In genomic region chr4:126572264-126572663, GRCh38 we compare ENCODE assay signal across 1 cellular context.
A peak's percentile ranks its signal among the peaks of the same experiment; 100 is the strongest.
TF ChIP-seq lines count a peak whose summit lies in the region.

No MANE protein-coding gene starts in this region.

TF ChIP-seq in K562, 482 proteins besides CTCF, POLR2A, EP300 and RAD21 (continued from another document):
- TF ChIP-seq TSHZ1 (CRISPR knock-in tag; IDR thresholded peaks at IDR 0.05), result no peak
- peak; percentile 90 for TF ChIP-seq PML (IDR thresholded peaks at IDR 0.05; ENCODE audit: low read length)
- TF ChIP-seq SMARCB1 (IDR thresholded peaks at IDR 0.05; ENCODE audit: insufficient read length, low read depth), result no peak
- no peak for TF ChIP-seq SFPQ (IDR thresholded peaks at IDR 0.05; ENCODE audit: low read depth, low read length)
- no peak for TF ChIP-seq ZBTB5 (IDR thresholded peaks at IDR 0.05)
- no peak for TF ChIP-seq SMAD1 (IDR thresholded peaks at IDR 0.05; ENCODE audit: low read depth, low read length, partially characterized antibody)
- 0 out of 4 replicates have a peak, but pooled peaks of 1 of the 2 experiments have one; percentile 8 for TF ChIP-seq MAZ (CRISPR knock-in tag; conservative IDR thresholded peaks at IDR 0.05 in 1 of 2, IDR thresholded peaks at IDR 0.05 in 1 of 2)
- TF ChIP-seq SMAD3 (CRISPR knock-in tag; conservative IDR thresholded peaks at IDR 0.05), result no peak
- no peak for TF ChIP-seq MECOM (CRISPR knock-in tag; IDR thresholded peaks at IDR 0.05)
- peak; percentile 65; the same call in 1 of the 2 replicates for TF ChIP-seq STAT5A (IDR thresholded peaks at IDR 0.05; ENCODE audit: borderline replicate concordance, low read length)
- peak; percentile 73 for TF ChIP-seq SMARCA4 (IDR thresholded peaks at IDR 0.05)
- no peak for TF ChIP-seq RFX7 (CRISPR knock-in tag; IDR thresholded peaks at IDR 0.05)
- no peak for TF ChIP-seq FOXJ2 (tag; IDR thresholded peaks at IDR 0.05)
- peak; percentile 75 for TF ChIP-seq NCOR1 (IDR thresholded peaks at IDR 0.05)
- no peak for TF ChIP-seq NRF1 (conservative IDR thresholded peaks at IDR 0.05 in 1 of 2, IDR thresholded peaks at IDR 0.05 in 1 of 2)
- TF ChIP-seq PHB2 (IDR thresholded peaks at IDR 0.05; ENCODE audit: low read depth), result 0 out of 2 replicates have a peak, but pooled peaks have one; percentile 48
- TF ChIP-seq MEIS2 (IDR thresholded peaks at IDR 0.05; ENCODE audit: partially characterized antibody), result peak; percentile 57
- TF ChIP-seq MTA2 (IDR thresholded peaks at IDR 0.05; ENCODE audit: low read depth), result peak; percentile 66
- peak; percentile 89 for TF ChIP-seq CBFA2T3 (IDR thresholded peaks at IDR 0.05)
- TF ChIP-seq ZC3H4 (CRISPR knock-in tag; IDR thresholded peaks at IDR 0.05; ENCODE audit: borderline replicate concordance), result no peak
- no peak for TF ChIP-seq ZNF584 (CRISPR knock-in tag; IDR thresholded peaks at IDR 0.05; ENCODE audit: low read depth)
- peak; percentile 90 for TF ChIP-seq ARID1B (IDR thresholded peaks at IDR 0.05)
